Comparison of ENCODE assay signal across 17 cellular contexts in genomic region chr2:196333397-196333796, GRCh38.
DNase-seq lines count a peak whose midpoint lies in the region; ATAC-seq and TF ChIP-seq lines count a peak whose summit lies in the region.
"Had no signal": no experiment of that assay in that cellular context is flagged by ENCODE, and none has a peak within 500 bp of the region (broad histone marks: within the 10 kb centered on the region; RNA-seq: fewer than 3 reads in every experiment).

No MANE protein-coding gene starts in this region.

- H3K27me3 Mint-ChIP-seq in activated T-cell treated with anti-CD3 and anti-CD28 coated beads, Interleukin-2, amount 50 U/mL, for 72 hours (ENCODE audit: low read depth): peaks cover 24% of the 10 kb centered on the region
- no peaks in the 10 kb centered on the region for H3K27me3 Mint-ChIP-seq in activated T-cell treated with anti-CD3 and anti-CD28 coated beads, Interleukin-2, amount 50 U/mL, for 24 hours
- no peaks in the 10 kb centered on the region for H3K27me3 Mint-ChIP-seq in endodermal cell (ENCODE audit: insufficient read depth)
- H3K27me3 Mint-ChIP-seq: CD4-positive, alpha-beta T cell had no signal

- no peak overlapping the region for H3K4me3 Mint-ChIP-seq in activated T-cell treated with anti-CD3 and anti-CD28 coated beads, Interleukin-2, amount 50 U/mL, for 72 hours
- H3K4me3 Mint-ChIP-seq in activated T-cell treated with anti-CD3 and anti-CD28 coated beads, Interleukin-2, amount 50 U/mL, for 24 hours: no peak overlapping the region
- no peak overlapping the region for H3K4me3 Mint-ChIP-seq in stimulated activated effector memory CD8-positive, alpha-beta T cell treated with anti-CD3 and anti-CD28 coated beads, Interleukin-12 subunit alpha, Interleukin-12 subunit beta, amount 100 ng/mL, for 72 hours
- no peak overlapping the region for H3K4me3 Mint-ChIP-seq in endodermal cell
- H3K4me3 Mint-ChIP-seq: CD4-positive, alpha-beta T cell; GM23338 had no signal

- H3K27me3 ChIP-seq in endodermal cell (ENCODE audit: control insufficient read depth, insufficient read depth, low read length, poor library complexity, severe bottlenecking): no peaks in the 10 kb centered on the region

- H3K36me3 ChIP-seq in endodermal cell (ENCODE audit: control insufficient read depth, insufficient read depth, low read length): no peaks in the 10 kb centered on the region

- no peak overlapping the region for H3K9ac ChIP-seq in endodermal cell (ENCODE audit: extremely low read depth, low read length, poor library complexity, severe bottlenecking)

- no peak overlapping the region for H3K27ac ChIP-seq in endodermal cell (ENCODE audit: low read depth, low read length)
- H3K27ac ChIP-seq: 22Rv1, A549, C4-2B, HL-60 had no signal

- H3K36me3 Mint-ChIP-seq in activated T-cell treated with anti-CD3 and anti-CD28 coated beads, Interleukin-2, amount 50 U/mL, for 72 hours (ENCODE audit: insufficient read depth in 2 of 2): no peaks in the 10 kb centered on the region
- no peaks in the 10 kb centered on the region for H3K36me3 Mint-ChIP-seq in activated T-cell treated with anti-CD3 and anti-CD28 coated beads, Interleukin-2, amount 50 U/mL, for 24 hours (ENCODE audit: low read depth)
- H3K36me3 Mint-ChIP-seq in stimulated activated effector memory CD8-positive, alpha-beta T cell treated with anti-CD3 and anti-CD28 coated beads, Interleukin-12 subunit alpha, Interleukin-12 subunit beta, amount 100 ng/mL, for 72 hours: no peaks in the 10 kb centered on the region
- H3K36me3 Mint-ChIP-seq in endodermal cell (ENCODE audit: low read depth): no peaks in the 10 kb centered on the region

- peaks cover 20% of the 10 kb centered on the region for H3K4me1 Mint-ChIP-seq in activated T-cell treated with anti-CD3 and anti-CD28 coated beads, Interleukin-2, amount 50 U/mL, for 72 hours (ENCODE audit: low read depth)
- peaks cover 23% of the 10 kb centered on the region for H3K4me1 Mint-ChIP-seq in activated T-cell treated with anti-CD3 and anti-CD28 coated beads, Interleukin-2, amount 50 U/mL, for 24 hours (ENCODE audit: low read depth)
- peaks cover 7% of the 10 kb centered on the region for H3K4me1 Mint-ChIP-seq in stimulated activated effector memory CD8-positive, alpha-beta T cell treated with anti-CD3 and anti-CD28 coated beads, Interleukin-12 subunit alpha, Interleukin-12 subunit beta, amount 100 ng/mL, for 72 hours
- H3K4me1 Mint-ChIP-seq in endodermal cell: peaks cover 6% of the 10 kb centered on the region
- H3K4me1 Mint-ChIP-seq: GM23338 had no signal

- TF ChIP-seq CTCF in endodermal cell (conservative IDR thresholded peaks at IDR 0.05): no peak

- no peak for DNase-seq in activated CD4-positive, CD25-positive, alpha-beta regulatory T cell (lab: John Stamatoyannopoulos, UW)
- no peak for DNase-seq in activated T-cell treated with anti-CD3 and anti-CD28 coated beads, Interleukin-2, amount 50 U/mL, for 72 hours
- no peak for DNase-seq in activated T-cell treated with anti-CD3 and anti-CD28 coated beads, Interleukin-2, amount 50 U/mL, for 24 hours
- DNase-seq in stimulated activated effector memory CD8-positive, alpha-beta T cell treated with anti-CD3 and anti-CD28 coated beads, Interleukin-12 subunit alpha, Interleukin-12 subunit beta, amount 100 ng/mL, for 72 hours (ENCODE audit: low spot score in 2 of 2): no peak
- DNase-seq in NCI-H524 treated with DMSO at 0.1 percent for 48 hours (lab: John Stamatoyannopoulos, UW) (no peak), endodermal cell (no peak)
- no peak for DNase-seq in stimulated activated CD4-positive, alpha-beta T cell treated with anti-CD3 and anti-CD28 coated beads, Interleukin-2, amount 100 ng/mL, for 48 hours
- DNase-seq: AML-193; Caco-2; CD4-positive, alpha-beta T cell; HCEC 1CT had no signal

- H3K27ac Mint-ChIP-seq in activated T-cell treated with anti-CD3 and anti-CD28 coated beads, Interleukin-2, amount 50 U/mL, for 72 hours: no peak overlapping the region
- H3K27ac Mint-ChIP-seq in activated T-cell treated with anti-CD3 and anti-CD28 coated beads, Interleukin-2, amount 50 U/mL, for 24 hours: no peak overlapping the region
- no peak overlapping the region for H3K27ac Mint-ChIP-seq in stimulated activated effector memory CD8-positive, alpha-beta T cell treated with anti-CD3 and anti-CD28 coated beads, Interleukin-12 subunit alpha, Interleukin-12 subunit beta, amount 100 ng/mL, for 72 hours
- no peak overlapping the region for H3K27ac Mint-ChIP-seq in endodermal cell
- H3K27ac Mint-ChIP-seq: CD4-positive, alpha-beta T cell; GM23338 had no signal

- H3K9me3 ChIP-seq in endodermal cell (ENCODE audit: control insufficient read depth, low read length): no peaks in the 10 kb centered on the region
- H3K9me3 ChIP-seq: A549, Caco-2 had no signal

- H3K9me3 Mint-ChIP-seq in activated T-cell treated with anti-CD3 and anti-CD28 coated beads, Interleukin-2, amount 50 U/mL, for 72 hours: no peaks in the 10 kb centered on the region
- no peaks in the 10 kb centered on the region for H3K9me3 Mint-ChIP-seq in activated T-cell treated with anti-CD3 and anti-CD28 coated beads, Interleukin-2, amount 50 U/mL, for 24 hours
- no peaks in the 10 kb centered on the region for H3K9me3 Mint-ChIP-seq in stimulated activated effector memory CD8-positive, alpha-beta T cell treated with anti-CD3 and anti-CD28 coated beads, Interleukin-12 subunit alpha, Interleukin-12 subunit beta, amount 100 ng/mL, for 72 hours
- H3K9me3 Mint-ChIP-seq in endodermal cell: no peaks in the 10 kb centered on the region
- H3K9me3 Mint-ChIP-seq: CD4-positive, alpha-beta T cell; GM23338 had no signal

- H3K4me3 ChIP-seq in endodermal cell (ENCODE audit: low read length): no peak overlapping the region
- H3K4me3 ChIP-seq: A549, GM23338 had no signal

- no peaks in the 10 kb centered on the region for H3K4me1 ChIP-seq in endodermal cell (ENCODE audit: control insufficient read depth, insufficient read depth, low read length)

- ATAC-seq in activated CD4-positive, CD25-positive, alpha-beta regulatory T cell treated with anti-CD3 and anti-CD28 coated beads, Interleukin-2, amount 50 U/mL, for 24 hours: peak; percentile 82 to 84
- peak; percentile 63 to 81 for ATAC-seq in activated T-cell treated with anti-CD3 and anti-CD28 coated beads, Interleukin-2, amount 50 U/mL, for 72 hours (replicated peaks in 1 of 2)
- ATAC-seq in stimulated activated effector memory CD8-positive, alpha-beta T cell treated with anti-CD3 and anti-CD28 coated beads, Interleukin-12 subunit alpha, Interleukin-12 subunit beta, amount 100 ng/mL, for 72 hours: peak; percentile 82
- ATAC-seq: A549, GM23338 had no signal
